Comparison of ENCODE assay signal across 25 cellular contexts in the genomic region with DNA sequence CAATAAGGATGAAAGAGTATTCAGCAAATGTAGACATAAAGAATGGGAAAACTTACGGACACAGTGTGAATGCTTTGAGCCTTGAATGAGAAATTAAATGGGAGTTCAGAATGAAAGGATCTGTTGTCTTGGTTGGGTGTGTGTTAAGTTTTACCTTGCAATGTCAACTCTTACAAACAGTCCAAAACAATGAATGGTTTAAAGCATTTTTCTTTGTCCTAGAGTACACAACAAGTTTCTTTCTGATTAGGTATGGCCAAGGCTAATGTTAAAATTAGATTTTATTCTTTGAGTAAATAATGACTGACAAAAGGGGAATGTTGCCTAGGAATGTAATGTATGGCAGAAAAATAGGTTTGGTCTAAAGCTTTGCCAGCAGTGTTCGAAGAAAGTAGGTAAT. TPM values are rescaled to one million over a fixed set of nuclear protein-coding genes. Genes with fewer than 3 reads are reported as not detected.
DNase-seq lines count a peak whose midpoint lies in the region; ATAC-seq and TF ChIP-seq lines count a peak whose summit lies in the region.
"Had no signal": no experiment of that assay in that cellular context is flagged by ENCODE, and none has a peak within 500 bp of the region (broad histone marks: within the 10 kb centered on the region; RNA-seq: fewer than 3 reads in every experiment).

No MANE protein-coding gene starts in this region.

- peak overlapping the region; percentile 97 for H3K4me3 Mint-ChIP-seq in neural crest cell

- peaks cover 25% of the 10 kb centered on the region for H3K4me1 Mint-ChIP-seq in neural crest cell

- no peaks in the 10 kb centered on the region for H3K36me3 Mint-ChIP-seq in neural crest cell (ENCODE audit: low read depth)

- H3K9me3 ChIP-seq in BLaER1 (no peaks in the 10 kb centered on the region), DND-41 (ENCODE audit: insufficient read depth, low read length, severe bottlenecking) (no peaks in the 10 kb centered on the region), SK-N-MC (ENCODE audit: low read depth, low read length) (no peaks in the 10 kb centered on the region)
- H3K9me3 ChIP-seq: BE2C had no signal

- H3K4me2 ChIP-seq in BLaER1 = 0 out of 2 replicates have a peak overlapping the region, but pooled peaks have one; percentile 92
- H3K4me2 ChIP-seq in DND-41 (ENCODE audit: insufficient read depth, low read length) = 0 out of 2 replicates have a peak overlapping the region, but pooled peaks have one; percentile 87

- H3K4me3 ChIP-seq in BLaER1 (no peak overlapping the region), DND-41 (ENCODE audit: low read depth in 1 of 2, low read length in 2 of 2) (no peak overlapping the region), SK-N-MC (no peak overlapping the region)
- H3K4me3 ChIP-seq: K562 had no signal

- H3K27ac ChIP-seq in BLaER1 = no peak overlapping the region
- no peak overlapping the region for H3K27ac ChIP-seq in DND-41 (ENCODE audit: low read length)
- H3K27ac ChIP-seq in SK-N-MC = no peak overlapping the region

- no peak overlapping the region for H2AFZ ChIP-seq in DND-41 (ENCODE audit: low read depth, low read length)

- H3K27me3 Mint-ChIP-seq in neural crest cell (ENCODE audit: low read depth) = peaks cover 8% of the 10 kb centered on the region
- H3K27me3 Mint-ChIP-seq: CD4-positive, CD25-positive, alpha-beta regulatory T cell had no signal

- H3K36me3 ChIP-seq in BLaER1 (peaks cover 39% of the 10 kb centered on the region), DND-41 (ENCODE audit: insufficient read depth, low read length) (peaks cover 32% of the 10 kb centered on the region), SK-N-MC (ENCODE audit: insufficient read depth, low read length) (peaks cover 44% of the 10 kb centered on the region)

- H3K27ac Mint-ChIP-seq in neural crest cell (ENCODE audit: unreplicated experiment) = no peak overlapping the region

- H3K9ac ChIP-seq in BLaER1 (no peak overlapping the region), DND-41 (ENCODE audit: low read depth, low read length) (no peak overlapping the region), SK-N-MC (ENCODE audit: insufficient read length) (peak overlapping the region; percentile 26)

- DNase-seq in DND-41 (no peak), SK-N-MC (ENCODE audit: low read depth, low spot score) (no peak), neural crest cell (ENCODE audit: low read depth, low spot score) (no peak), HT-29 (ENCODE audit: low spot score) (no peak)
- DNase-seq in activated effector memory CD4-positive, alpha-beta T cell treated with Interleukin-2 at 50 U/mL for 16 hours = no peak
- DNase-seq: BE2C; CD4-positive, CD25-positive, alpha-beta regulatory T cell; COR-L47; NCI-H1092 treated with DMSO at 0.1 percent for 48 hours; NCI-H1436 treated with DMSO at 0.1 percent for 48 hours; NCI-H2029 treated with DMSO at 0.1 percent for 48 hours; NCI-H345; NCI-H524; NCI-H774; NK-92 treated with Interleukin-12 subunit alpha and Interleukin-12 subunit beta, amount 100 ng/mL, for 24 hours; SIG-M5; T-helper 1 cell had no signal

- H3K9me3 Mint-ChIP-seq in neural crest cell = no peaks in the 10 kb centered on the region
- H3K9me3 Mint-ChIP-seq: CD4-positive, CD25-positive, alpha-beta regulatory T cell had no signal

- peaks cover 44% of the 10 kb centered on the region for H3K79me2 ChIP-seq in DND-41 (ENCODE audit: insufficient read depth, low read length)

- ATAC-seq in DND-41 (ENCODE audit: insufficient read depth, low read depth) = no peak
- ATAC-seq in GM21786 (IDR thresholded peaks at IDR 0.05; ENCODE audit: unreplicated experiment) = no peak
- ATAC-seq: K562, Panc1 had no signal

- TF ChIP-seq CTCF in DND-41 (IDR thresholded peaks at IDR 0.05; ENCODE audit: borderline replicate concordance, extremely low read depth, low read length, poor library complexity, severe bottlenecking) = no peak
- no peak for TF ChIP-seq CTCF in neural crest cell (conservative IDR thresholded peaks at IDR 0.05)

- no peaks in the 10 kb centered on the region; the same call in 1 of the 2 replicates for H4K20me1 ChIP-seq in BLaER1
- H4K20me1 ChIP-seq in DND-41 (ENCODE audit: insufficient read depth, low read length) = no peaks in the 10 kb centered on the region

- H3K4me1 ChIP-seq in BLaER1 (peaks cover 14% of the 10 kb centered on the region), DND-41 (ENCODE audit: insufficient read depth, low read length) (peaks cover 23% of the 10 kb centered on the region)

- no peaks in the 10 kb centered on the region for H3K27me3 ChIP-seq in BLaER1
- H3K27me3 ChIP-seq in DND-41 (ENCODE audit: insufficient read depth, low read length, poor library complexity) = no peaks in the 10 kb centered on the region
- H3K27me3 ChIP-seq: BE2C had no signal

RNA-seq across cellular contexts. Expression of a gene that starts 2.5 kb away (rescaled TPM):
- total RNA-seq in neural crest cell = 39.7 and 40.1 TPM in 2 replicates
- total RNA-seq in HT-29 (2014; rRNA removed; shearing (Covaris generic)) = 28.3 and 44.7 TPM in 2 replicates

RNA-seq across cellular contexts. Expression of a gene that starts 32.0 kb away (rescaled TPM):
- not detected in 2 replicates for total RNA-seq in neural crest cell
- total RNA-seq in HT-29 (2014; rRNA removed; shearing (Covaris generic)) = not detected in 2 replicates
- total RNA-seq: A673; CD4-positive, CD25-positive, alpha-beta regulatory T cell; G401; H4; K562; LHCN-M2 had no signal

RNA-seq across cellular contexts. Expression of a gene that starts 53.4 kb away (rescaled TPM):
- 1.0 and 1.5 TPM in 2 replicates for total RNA-seq in neural crest cell
- total RNA-seq in HT-29 (2014; rRNA removed; shearing (Covaris generic)) = 0.84 and 3.8 TPM in 2 replicates
- total RNA-seq: G401 had no signal
